14 cellular contexts compared by ENCODE assay signal in the genomic region with DNA sequence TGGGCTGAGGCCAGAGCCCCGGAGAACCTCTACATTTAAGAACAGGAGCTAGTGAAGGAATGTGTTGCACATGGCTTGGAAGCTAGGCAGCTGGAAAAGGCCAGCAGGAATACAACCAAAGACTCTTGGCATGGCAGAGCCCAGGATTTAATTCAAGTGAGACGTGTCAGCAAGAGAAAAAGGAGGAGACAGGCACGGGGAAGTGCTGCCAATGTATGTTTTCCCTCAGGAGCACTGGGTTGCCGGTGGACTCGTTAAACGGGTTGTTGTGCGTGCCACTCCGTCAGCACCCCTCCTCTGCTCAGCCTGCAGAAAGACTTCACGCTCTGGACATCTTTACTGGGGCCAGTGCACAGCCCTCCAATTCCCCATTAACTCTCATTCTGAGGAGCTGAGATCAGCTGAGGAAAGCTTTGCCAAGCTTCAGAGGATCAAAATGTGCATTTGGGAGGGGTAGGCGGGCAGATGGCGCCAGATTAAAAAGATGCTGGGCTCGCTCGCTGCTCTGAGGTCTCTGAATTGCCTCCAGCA.
DNase-seq lines count a peak whose midpoint lies in the region; ATAC-seq, FAIRE-seq and TF ChIP-seq lines count a peak whose summit lies in the region.
"Had no signal": no experiment of that assay in that cellular context is flagged by ENCODE, and none has a peak within 500 bp of the region (broad histone marks: within the 10 kb centered on the region; RNA-seq: fewer than 3 reads in every experiment).

No MANE protein-coding gene starts in this region.

- H3K79me1 ChIP-seq in trophoblast cell (ENCODE audit: low read length), result no peaks in the 10 kb centered on the region

- no peak overlapping the region for H2BK120ac ChIP-seq in trophoblast cell (ENCODE audit: insufficient read depth, low read length, poor library complexity)

- H3K9me2 ChIP-seq in SK-N-SH, result no peaks in the 10 kb centered on the region

- peaks cover 3% of the 10 kb centered on the region for H3F3A ChIP-seq in SK-N-SH (replicated peaks; ENCODE audit: insufficient read depth)

- FAIRE-seq in GM19239 (lab: Jason Lieb, UNC), result no peak
- FAIRE-seq: frontal cortex had no signal

- intact Hi-C loops in uterus (cut with DNase I; ENCODE audit: low total_unique reads), result loop anchor here (10.0 kb wide), 1 partner anchor 84 kb away; no protein-coding TSS in a partner anchor

- H3K4me1 ChIP-seq in SK-N-SH (ENCODE audit: control insufficient read depth in 1 of 2, insufficient read depth in 2 of 2, low read depth in 1 of 2, low read length in 1 of 2) (peaks cover 0 to 5% of the 10 kb centered on the region in 2 experiments; a peak in 1 of 4 replicates), trophoblast cell (ENCODE audit: control insufficient read depth in 1 of 2, insufficient read depth in 2 of 2, low read length in 2 of 2) (peaks cover 0 to 3% of the 10 kb centered on the region in 2 experiments), uterus (peaks cover 7 to 17% of the 10 kb centered on the region in 2 donors), BE2C (no peaks in the 10 kb centered on the region)

- H3K27ac ChIP-seq in SK-N-SH (ENCODE audit: low read depth in 2 of 2, low read length in 1 of 2), result no peak overlapping the region
- H3K27ac ChIP-seq in trophoblast cell (ENCODE audit: low read depth, low read length), result no peak overlapping the region
- peak overlapping the region; percentile 77 to 93 for H3K27ac ChIP-seq in uterus
- H3K27ac ChIP-seq: body of pancreas, HL-60 had no signal

- 82% methylated on average over 13 of the region's 13 CpGs for WGBS in SK-N-SH (ENCODE audit: low lambda C conversion rate)
- WGBS in trophoblast cell (ENCODE audit: extremely low coverage, insufficient coverage, insufficient read length), result no CpG with 5 or more reads among the region's 13 CpGs

- no peak overlapping the region for H2BK5ac ChIP-seq in trophoblast cell (ENCODE audit: low read depth, low read length, poor library complexity)

- no peak for TF ChIP-seq RAD21 in SK-N-SH (IDR thresholded peaks at IDR 0.05; ENCODE audit: low read length)

- H3K18ac ChIP-seq in trophoblast cell (ENCODE audit: low read length), result peak overlapping the region; percentile 29

- DNase-seq in SK-N-SH (no peak), foreskin fibroblast (peak; percentile 43 to 81), trophoblast cell (no peak), uterus (peak; percentile 74 to 86), BE2C (no peak), GM19239 (ENCODE audit: insufficient read length, low spot score) (no peak)
- DNase-seq: naive B cell; NCI-H1105; stimulated activated CD4-positive, alpha-beta T cell treated with anti-CD3 and anti-CD28 coated beads, Interleukin-4, amount 100 ng/mL, for 1 hour; T-helper 17 cell had no signal

- no peak overlapping the region for H3K23ac ChIP-seq in trophoblast cell (ENCODE audit: low read length)

- CTCF ChIA-PET in SK-N-SH (lab: Yijun Ruan, JAX), result interaction anchor here (0.9 to 3.3 kb wide), 5 partner anchors 13 to 478 kb away, joined by 4 to 12 read pairs (median 4); no protein-coding TSS in a partner anchor

- TF ChIP-seq CTCF in SK-N-SH (IDR thresholded peaks at IDR 0.05), result no peak
- no peak for TF ChIP-seq CTCF in foreskin fibroblast (IDR thresholded peaks at IDR 0.05; ENCODE audit: low read depth, low read length)
- TF ChIP-seq CTCF in uterus (IDR thresholded peaks at IDR 0.05), result no peak
- no peak for TF ChIP-seq CTCF in BE2C (IDR thresholded peaks at IDR 0.05; ENCODE audit: low read depth, low read length)

- no peak overlapping the region for H4K8ac ChIP-seq in trophoblast cell (ENCODE audit: low read depth, low read length)

- no peaks in the 10 kb centered on the region for H3K36me3 Mint-ChIP-seq in activated T-helper 17 cell treated with anti-CD3 and anti-CD28 coated beads, Interleukin-2, amount 50 U/mL, for 72 hours (ENCODE audit: low read depth)
- H3K36me3 Mint-ChIP-seq: naive B cell had no signal

- no peak for TF ChIP-seq EP300 in SK-N-SH (IDR thresholded peaks at IDR 0.05; ENCODE audit: borderline replicate concordance in 1 of 2, low read depth in 1 of 2, low read length in 1 of 2)

- no peak for ATAC-seq in activated T-helper 17 cell treated with anti-CD3 and anti-CD28 coated beads, Interleukin-2, amount 50 U/mL, for 72 hours (replicated peaks)
- ATAC-seq: body of pancreas, T-helper 17 cell had no signal

- H3K9ac ChIP-seq in SK-N-SH (no peak overlapping the region), trophoblast cell (ENCODE audit: low read length) (no peak overlapping the region)

- peaks cover 4% of the 10 kb centered on the region; the same call in 1 of the 2 replicates for H4K20me1 ChIP-seq in SK-N-SH (ENCODE audit: insufficient read depth)

- H2AK5ac ChIP-seq in trophoblast cell (ENCODE audit: low read length), result no peak overlapping the region

- H3K9me3 ChIP-seq in SK-N-SH, result no peaks in the 10 kb centered on the region
- no peaks in the 10 kb centered on the region for H3K9me3 ChIP-seq in trophoblast cell (ENCODE audit: insufficient read depth, low read depth, low read length)
- H3K9me3 ChIP-seq in uterus, result no peaks in the 10 kb centered on the region
- H3K9me3 ChIP-seq in BE2C, result no peaks in the 10 kb centered on the region; the same call in 1 of the 2 replicates
- H3K9me3 ChIP-seq: body of pancreas had no signal

- POLR2A ChIA-PET in SK-N-SH (lab: Yijun Ruan, JAX), result no interaction called here

- no peaks in the 10 kb centered on the region for H3K9me3 Mint-ChIP-seq in activated T-helper 17 cell treated with anti-CD3 and anti-CD28 coated beads, Interleukin-2, amount 50 U/mL, for 72 hours

- peaks cover 0 to 13% of the 10 kb centered on the region in 2 experiments for H3K36me3 ChIP-seq in SK-N-SH (replicated peaks in 1 of 2; ENCODE audit: control insufficient read depth in 1 of 2, insufficient read depth in 2 of 2, low read length in 1 of 2)
- peaks cover 2 to 3% of the 10 kb centered on the region in 2 experiments for H3K36me3 ChIP-seq in trophoblast cell (ENCODE audit: control insufficient read depth in 1 of 2, insufficient read depth in 2 of 2, low read length in 2 of 2)
- H3K36me3 ChIP-seq in uterus, result no peaks in the 10 kb centered on the region
- no peaks in the 10 kb centered on the region for H3K36me3 ChIP-seq in BE2C

- H3K27me3 Mint-ChIP-seq in activated T-helper 17 cell treated with anti-CD3 and anti-CD28 coated beads, Interleukin-2, amount 50 U/mL, for 72 hours, result peaks cover 3% of the 10 kb centered on the region

- H2BK12ac ChIP-seq in trophoblast cell (ENCODE audit: low read length), result no peak overlapping the region

- no peak overlapping the region for H3K4ac ChIP-seq in trophoblast cell (ENCODE audit: low read depth, low read length)

- no peak overlapping the region for H3K4me3 Mint-ChIP-seq in activated T-helper 17 cell treated with anti-CD3 and anti-CD28 coated beads, Interleukin-2, amount 50 U/mL, for 72 hours
- H3K4me3 Mint-ChIP-seq: naive B cell, T-helper 17 cell had no signal

- TF ChIP-seq POLR2A in uterus (IDR thresholded peaks at IDR 0.05), result no peak

- no peak overlapping the region for H4K12ac ChIP-seq in trophoblast cell (ENCODE audit: low read depth, low read length)

- H3K4me2 ChIP-seq in SK-N-SH, result no peak overlapping the region
- H3K4me2 ChIP-seq in trophoblast cell (ENCODE audit: low read length), result no peak overlapping the region

- H3K14ac ChIP-seq in trophoblast cell (ENCODE audit: low read length), result no peak overlapping the region

- H3K27ac Mint-ChIP-seq in activated T-helper 17 cell treated with anti-CD3 and anti-CD28 coated beads, Interleukin-2, amount 50 U/mL, for 72 hours, result no peak overlapping the region
- H3K27ac Mint-ChIP-seq: naive B cell, T-helper 17 cell had no signal

- no peaks in the 10 kb centered on the region for H3K4me1 Mint-ChIP-seq in activated T-helper 17 cell treated with anti-CD3 and anti-CD28 coated beads, Interleukin-2, amount 50 U/mL, for 72 hours
- H3K4me1 Mint-ChIP-seq: naive B cell, T-helper 17 cell had no signal

- H2AFZ ChIP-seq in SK-N-SH (ENCODE audit: low read depth) (no peak overlapping the region), trophoblast cell (ENCODE audit: insufficient read depth, low read length, poor library complexity) (no peak overlapping the region)

- H3K4me3 ChIP-seq in SK-N-SH (ENCODE audit: low read depth in 2 of 2, low read length in 1 of 2) (no peak overlapping the region), foreskin fibroblast (ENCODE audit: low read depth in 1 of 2, low read length in 2 of 2) (no peak overlapping the region), trophoblast cell (ENCODE audit: low read depth, low read length) (no peak overlapping the region), uterus (peak overlapping the region in 1 of 2 donors; percentile 6), BE2C (ENCODE audit: low read depth, low read length) (no peak overlapping the region)
- H3K4me3 ChIP-seq: body of pancreas had no signal

- H4K91ac ChIP-seq in trophoblast cell (ENCODE audit: low read depth, low read length), result no peak overlapping the region

- H3K79me2 ChIP-seq in SK-N-SH (ENCODE audit: insufficient read depth), result peaks cover 34% of the 10 kb centered on the region
- no peaks in the 10 kb centered on the region for H3K79me2 ChIP-seq in trophoblast cell (ENCODE audit: control insufficient read depth, insufficient read depth, low read length, poor library complexity)

- H3K27me3 ChIP-seq in SK-N-SH (ENCODE audit: insufficient read depth), result no peaks in the 10 kb centered on the region
- H3K27me3 ChIP-seq in trophoblast cell (ENCODE audit: insufficient read depth, low read length), result no peaks in the 10 kb centered on the region
- no peaks in the 10 kb centered on the region for H3K27me3 ChIP-seq in uterus
- no peaks in the 10 kb centered on the region for H3K27me3 ChIP-seq in BE2C
- H3K27me3 ChIP-seq: body of pancreas had no signal

TF ChIP-seq in SK-N-SH, 30 proteins besides CTCF, POLR2A, EP300 and RAD21:
- TF ChIP-seq NRF1 (IDR thresholded peaks at IDR 0.05; ENCODE audit: low read depth, low read length) (no peak), ZBTB33 (IDR thresholded peaks at IDR 0.05; ENCODE audit: borderline replicate concordance, low read depth) (peak; percentile 40; the same call in 1 of the 2 replicates)
TF ChIP-seq in SK-N-SH: peak in this region for 1.

Comparison
In these comparisons a context has a peak if more than half of its experiments do, and no peak if none do; other contexts are left out.
1. DNase-seq: peak in foreskin fibroblast (2 of 2) and uterus (2 of 2); none in SK-N-SH (single experiment), trophoblast cell (0 of 2), BE2C (single experiment) and GM19239 (single experiment).
2. H3K27ac ChIP-seq: peak in uterus (2 of 2); none in SK-N-SH (0 of 2) and trophoblast cell (single experiment).